33 cellular contexts compared by ENCODE assay signal in the genomic region with DNA sequence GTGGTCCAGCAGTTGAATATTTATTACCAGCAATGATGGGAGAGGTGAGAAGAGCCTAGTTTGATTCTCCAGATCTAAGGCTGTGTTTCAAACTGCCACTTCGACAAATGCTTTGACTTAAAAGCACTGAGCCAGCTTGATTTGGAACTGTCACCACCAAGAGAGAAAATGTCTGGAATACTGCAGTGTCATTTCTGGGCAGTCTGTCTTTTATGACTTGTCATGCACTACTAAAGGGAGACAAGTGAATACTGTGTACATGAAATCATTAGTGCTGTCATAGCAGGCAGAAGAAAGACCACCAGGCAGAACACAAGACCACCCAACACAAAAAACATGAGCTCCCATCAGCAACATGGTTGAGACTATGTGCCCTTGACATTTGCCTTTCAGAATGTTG.
"Had no signal": no experiment of that assay in that cellular context is flagged by ENCODE, and none has a peak within 500 bp of the region (broad histone marks: within the 10 kb centered on the region; RNA-seq: fewer than 3 reads in every experiment).

No MANE protein-coding gene starts in this region.

- ATAC-seq: activated naive CD4-positive, alpha-beta T cell treated with anti-CD3 and anti-CD28 coated beads, Interleukin-2, amount 50 U/mL, for 72 hours; activated naive CD8-positive, alpha-beta T cell treated with anti-CD3 and anti-CD28 coated beads, Interleukin-2, amount 50 U/mL, for 24 hours; activated T-cell treated with anti-CD3 and anti-CD28 coated beads, Interleukin-2, amount 50 U/mL, for 4 hours; activated T-cell treated with anti-CD3 and anti-CD28 coated beads, Interleukin-2, amount 50 U/mL, for 72 hours; activated T-helper 17 cell treated with anti-CD3 and anti-CD28 coated beads, Interleukin-2, amount 50 U/mL, for 72 hours; body of pancreas had no signal

- H3K9me3 ChIP-seq: adrenal gland, ascending aorta, body of pancreas, breast epithelium had no signal

- H3K4me3 ChIP-seq: adrenal gland, ascending aorta, body of pancreas, breast epithelium, cardiac muscle cell had no signal

- H3K4me1 ChIP-seq: adrenal gland, ascending aorta, body of pancreas, breast epithelium had no signal

- H3K36me3 ChIP-seq: adrenal gland, ascending aorta, brain microvascular endothelial cell, breast epithelium, cardiac muscle cell had no signal

- H3K27me3 ChIP-seq: adrenal gland, ascending aorta, body of pancreas, brain microvascular endothelial cell, breast epithelium, cardiac muscle cell had no signal

- DNase-seq: activated effector memory CD4-positive, alpha-beta T cell treated with anti-CD3 and anti-CD28 coated beads, Interleukin-2, amount 50 U/mL, for 16 hours; activated effector memory CD4-positive, alpha-beta T cell treated with Interleukin-2 at 50 U/mL for 16 hours; activated gamma-delta T cell; activated gamma-delta T cell treated with Interleukin-2 at 50 U/mL for 16 hours; activated naive CD4-positive, alpha-beta T cell; activated naive CD4-positive, alpha-beta T cell treated with anti-CD3 and anti-CD28 coated beads for 36 hours; activated naive CD4-positive, alpha-beta T cell treated with anti-CD3 and anti-CD28 coated beads, Interleukin-2, amount 10 ng/mL, durations not matched to agents 7 days and 5 days; activated naive CD4-positive, alpha-beta T cell treated with anti-CD3 and anti-CD28 coated beads, Interleukin-2, amount 50 U/mL, for 16 hours; activated naive CD4-positive, alpha-beta T cell treated with Interleukin-2 at 50 U/mL for 16 hours; activated naive CD8-positive, alpha-beta T cell treated with anti-CD3 and anti-CD28 coated beads for 36 hours; activated naive CD8-positive, alpha-beta T cell treated with anti-CD3 and anti-CD28 coated beads, Interleukin-2, amount 10 ng/mL, durations not matched to agents 7 days and 5 days; activated naive CD8-positive, alpha-beta T cell treated with anti-CD3 and anti-CD28 coated beads, Interleukin-2, amount 50 U/mL, for 24 hours; activated T-cell treated with anti-CD3 and anti-CD28 coated beads, Interleukin-2, amount 50 U/mL, for 1 hour; activated T-cell treated with anti-CD3 and anti-CD28 coated beads, Interleukin-2, amount 50 U/mL, for 24 hours; activated T-cell treated with anti-CD3 and anti-CD28 coated beads, Interleukin-2, amount 50 U/mL, for 4 hours; activated T-cell treated with anti-CD3 and anti-CD28 coated beads, Interleukin-2, amount 50 U/mL, for 48 hours; activated T-cell treated with anti-CD3 and anti-CD28 coated beads, Interleukin-2, amount 50 U/mL, for 72 hours; adrenal gland; amniotic stem cell; amygdala; anterior cingulate cortex; aorta; body of pancreas; brain microvascular endothelial cell; caudate nucleus; central memory CD4-positive, alpha-beta T cell; cerebellar nuclear complex had no signal

- FAIRE-seq: bronchial epithelial cell had no signal

- H3K27ac ChIP-seq: adrenal gland, ascending aorta, body of pancreas, brain microvascular endothelial cell, breast epithelium, cardiac muscle cell had no signal
